In genomic region chr2:179551545-179552045, GRCh38 we compare ENCODE assay signal across 30 cellular contexts.
"Had no signal": no experiment of that assay in that cellular context is flagged by ENCODE, and none has a peak within 500 bp of the region (broad histone marks: within the 10 kb centered on the region; RNA-seq: fewer than 3 reads in every experiment).

No MANE protein-coding gene starts in this region.

- H3K9me3 ChIP-seq: esophagus squamous epithelium, gastroesophageal sphincter had no signal

- H3K4me3 ChIP-seq: coronary artery, dorsolateral prefrontal cortex, esophagus squamous epithelium, gastroesophageal sphincter, heart right ventricle had no signal

- H3K36me3 Mint-ChIP-seq: activated CD4-positive, alpha-beta memory T cell treated with anti-CD3 and anti-CD28 coated beads for 36 hours; activated naive CD4-positive, alpha-beta T cell treated with anti-CD3 and anti-CD28 coated beads, Interleukin-2, amount 10 ng/mL, durations not matched to agents 7 days and 5 days; activated naive CD4-positive, alpha-beta T cell treated with anti-CD3 and anti-CD28 coated beads, Interleukin-2, amount 50 U/mL, for 72 hours; activated naive CD8-positive, alpha-beta T cell treated with anti-CD3 and anti-CD28 coated beads, Interleukin-2, amount 10 ng/mL, durations not matched to agents 7 days and 5 days had no signal

- H3K27ac Mint-ChIP-seq: activated B cell treated with CpG ODN at 0.5 μM for 24 hours; activated CD4-positive, alpha-beta memory T cell treated with anti-CD3 and anti-CD28 coated beads for 36 hours; activated naive CD4-positive, alpha-beta T cell treated with anti-CD3 and anti-CD28 coated beads, Interleukin-2, amount 10 ng/mL, durations not matched to agents 7 days and 5 days; activated naive CD4-positive, alpha-beta T cell treated with anti-CD3 and anti-CD28 coated beads, Interleukin-2, amount 50 U/mL, for 72 hours; activated naive CD8-positive, alpha-beta T cell treated with anti-CD3 and anti-CD28 coated beads, Interleukin-2, amount 10 ng/mL, durations not matched to agents 7 days and 5 days; activated T-cell treated with anti-CD3 and anti-CD28 coated beads, Interleukin-2, amount 50 U/mL, for 24 hours; activated T-cell treated with anti-CD3 and anti-CD28 coated beads, Interleukin-2, amount 50 U/mL, for 72 hours; dendritic cell treated with granulocyte-macrophage colony-stimulating factor and Interleukin-4, amounts not matched to agents 40 ng/mL and 50 ng/mL, for 4 days; T-helper 17 cell; T-helper 2 cell treated with Interferon-gamma antibody and Interleukin-4, amounts not matched to agents 5 μg/mL and 100 μg/mL, for 36 hours had no signal

- H3K27ac ChIP-seq: brain microvascular endothelial cell, coronary artery, dorsolateral prefrontal cortex, epithelial cell of prostate, esophagus squamous epithelium, gastroesophageal sphincter, heart right ventricle, WERI-Rb-1 had no signal

- H3K27me3 Mint-ChIP-seq: activated CD4-positive, alpha-beta memory T cell treated with anti-CD3 and anti-CD28 coated beads for 36 hours; activated naive CD4-positive, alpha-beta T cell treated with anti-CD3 and anti-CD28 coated beads, Interleukin-2, amount 10 ng/mL, durations not matched to agents 7 days and 5 days; activated naive CD8-positive, alpha-beta T cell treated with anti-CD3 and anti-CD28 coated beads, Interleukin-2, amount 10 ng/mL, durations not matched to agents 7 days and 5 days; central memory CD8-positive, alpha-beta T cell; dendritic cell treated with granulocyte-macrophage colony-stimulating factor and Interleukin-4, amounts not matched to agents 40 ng/mL and 50 ng/mL, for 4 days had no signal

- ATAC-seq: activated CD4-positive, CD25-positive, alpha-beta regulatory T cell treated with anti-CD3 and anti-CD28 coated beads, Interleukin-2, amount 50 U/mL, for 24 hours; activated naive CD4-positive, alpha-beta T cell treated with anti-CD3 and anti-CD28 coated beads, Interleukin-2, amount 50 U/mL, for 72 hours; activated T-cell treated with anti-CD3 and anti-CD28 coated beads, Interleukin-2, amount 50 U/mL, for 72 hours; gastroesophageal sphincter; heart right ventricle; T-helper 17 cell had no signal

- H3K36me3 ChIP-seq: brain microvascular endothelial cell, esophagus squamous epithelium, gastroesophageal sphincter, heart right ventricle, WERI-Rb-1 had no signal

- H3K4me1 ChIP-seq: esophagus squamous epithelium, gastroesophageal sphincter had no signal

- H3K4me1 Mint-ChIP-seq: activated B cell treated with CpG ODN at 0.5 μM for 24 hours; activated naive CD4-positive, alpha-beta T cell treated with anti-CD3 and anti-CD28 coated beads, Interleukin-2, amount 10 ng/mL, durations not matched to agents 7 days and 5 days; activated naive CD8-positive, alpha-beta T cell treated with anti-CD3 and anti-CD28 coated beads, Interleukin-2, amount 10 ng/mL, durations not matched to agents 7 days and 5 days; central memory CD8-positive, alpha-beta T cell; T-helper 17 cell had no signal

- H3K4me3 Mint-ChIP-seq: activated B cell treated with CpG ODN at 0.5 μM for 24 hours; activated CD4-positive, alpha-beta memory T cell treated with anti-CD3 and anti-CD28 coated beads for 36 hours; activated naive CD4-positive, alpha-beta T cell treated with anti-CD3 and anti-CD28 coated beads, Interleukin-2, amount 10 ng/mL, durations not matched to agents 7 days and 5 days; activated naive CD8-positive, alpha-beta T cell treated with anti-CD3 and anti-CD28 coated beads, Interleukin-2, amount 10 ng/mL, durations not matched to agents 7 days and 5 days; activated T-cell treated with anti-CD3 and anti-CD28 coated beads, Interleukin-2, amount 50 U/mL, for 24 hours; activated T-cell treated with anti-CD3 and anti-CD28 coated beads, Interleukin-2, amount 50 U/mL, for 72 hours; central memory CD8-positive, alpha-beta T cell; dendritic cell treated with granulocyte-macrophage colony-stimulating factor and Interleukin-4, amounts not matched to agents 40 ng/mL and 50 ng/mL, for 4 days; T-helper 17 cell; T-helper 2 cell treated with Interferon-gamma antibody and Interleukin-4, amounts not matched to agents 5 μg/mL and 100 μg/mL, for 36 hours had no signal

- H3K27me3 ChIP-seq: brain microvascular endothelial cell, dorsolateral prefrontal cortex, esophagus squamous epithelium, gastroesophageal sphincter had no signal

- H3K9me3 Mint-ChIP-seq: activated B cell treated with CpG ODN at 0.5 μM for 24 hours; activated CD4-positive, alpha-beta memory T cell treated with anti-CD3 and anti-CD28 coated beads for 36 hours; activated naive CD4-positive, alpha-beta T cell treated with anti-CD3 and anti-CD28 coated beads, Interleukin-2, amount 10 ng/mL, durations not matched to agents 7 days and 5 days; activated naive CD4-positive, alpha-beta T cell treated with anti-CD3 and anti-CD28 coated beads, Interleukin-2, amount 50 U/mL, for 72 hours; activated naive CD8-positive, alpha-beta T cell treated with anti-CD3 and anti-CD28 coated beads, Interleukin-2, amount 10 ng/mL, durations not matched to agents 7 days and 5 days; activated T-cell treated with anti-CD3 and anti-CD28 coated beads, Interleukin-2, amount 50 U/mL, for 24 hours; activated T-cell treated with anti-CD3 and anti-CD28 coated beads, Interleukin-2, amount 50 U/mL, for 72 hours; dendritic cell treated with granulocyte-macrophage colony-stimulating factor and Interleukin-4, amounts not matched to agents 40 ng/mL and 50 ng/mL, for 4 days; T-helper 2 cell treated with Interferon-gamma antibody and Interleukin-4, amounts not matched to agents 5 μg/mL and 100 μg/mL, for 36 hours had no signal

- DNase-seq: activated B cell treated with CpG ODN at 0.5 μM for 24 hours; activated CD4-positive, alpha-beta memory T cell treated with anti-CD3 and anti-CD28 coated beads for 36 hours; activated CD4-positive, alpha-beta T cell treated with anti-CD3 and anti-CD28 coated beads for 48 hours; activated CD8-positive, alpha-beta memory T cell treated with anti-CD3 and anti-CD28 coated beads, Interleukin-2, amount 50 U/mL, for 48 hours; activated gamma-delta T cell; activated naive CD4-positive, alpha-beta T cell; activated naive CD4-positive, alpha-beta T cell treated with anti-CD3 and anti-CD28 coated beads, Interleukin-2, amount 10 ng/mL, durations not matched to agents 7 days and 5 days; activated naive CD8-positive, alpha-beta T cell treated with anti-CD3 and anti-CD28 coated beads, Interleukin-2, amount 10 ng/mL, durations not matched to agents 7 days and 5 days; activated T-cell treated with anti-CD3 and anti-CD28 coated beads for 4 hours; activated T-cell treated with anti-CD3 and anti-CD28 coated beads, Interleukin-2, amount 50 U/mL, for 24 hours; activated T-cell treated with anti-CD3 and anti-CD28 coated beads, Interleukin-2, amount 50 U/mL, for 72 hours; anterior cingulate cortex; brain microvascular endothelial cell; dorsolateral prefrontal cortex; effector memory CD4-positive, alpha-beta T cell; esophagus squamous epithelium; foreskin melanocyte; heart right ventricle; T-helper 1 cell; T-helper 17 cell; T1000; WERI-Rb-1 had no signal
